1 cellular context compared by ENCODE assay signal in genomic region chr19:38336638-38337359, GRCh38.
TF ChIP-seq lines count a peak whose summit lies in the region.

No MANE protein-coding gene starts in this region.

TF ChIP-seq in K562, 482 proteins besides CTCF, POLR2A, EP300 and RAD21 (continued from another document and continues in another):
- TF ChIP-seq ZNF518B (CRISPR knock-in tag; IDR thresholded peaks at IDR 0.05) (no peak), SIX5 (IDR thresholded peaks at IDR 0.05; ENCODE audit: borderline replicate concordance in 1 of 2, insufficient read depth in 1 of 2, low read depth in 1 of 2, low read length in 2 of 2) (no peak), ZNF766 (CRISPR knock-in tag; conservative IDR thresholded peaks at IDR 0.05) (no peak), CEBPB (tag; IDR thresholded peaks at IDR 0.05) (no peak), ZNF347 (CRISPR knock-in tag; IDR thresholded peaks at IDR 0.05; ENCODE audit: low read depth) (no peak), HINFP (tag; conservative IDR thresholded peaks at IDR 0.05; ENCODE audit: low read depth) (no peak), ZNF75A (CRISPR knock-in tag; IDR thresholded peaks at IDR 0.05) (no peak), TAF1 (IDR thresholded peaks at IDR 0.05; ENCODE audit: control insufficient read depth, extremely low read depth, insufficient read depth, low read length, severe bottlenecking) (no peak), PRPF4 (IDR thresholded peaks at IDR 0.05; ENCODE audit: insufficient read depth, low read depth, low read length, poor library complexity, severe bottlenecking) (no peak), CBX1 (IDR thresholded peaks at IDR 0.05; ENCODE audit: low read depth) (no peak), SAFB2 (IDR thresholded peaks at IDR 0.05; ENCODE audit: borderline replicate concordance, low read depth, low read length, severe bottlenecking) (no peak), TARDBP (IDR thresholded peaks at IDR 0.05) (no peak), ZNF583 (CRISPR knock-in tag; IDR thresholded peaks at IDR 0.05) (no peak), PHTF2 (CRISPR knock-in tag; IDR thresholded peaks at IDR 0.05) (no peak), BDP1 (IDR thresholded peaks at IDR 0.05; ENCODE audit: insufficient read depth, insufficient read length) (no peak), RBFOX2 (IDR thresholded peaks at IDR 0.05; ENCODE audit: low read depth, low read length) (peak; percentile 54), U2AF1 (optimal IDR thresholded peaks at IDR 0.05; ENCODE audit: low read depth, low read length) (no peak), STAT5A (IDR thresholded peaks at IDR 0.05; ENCODE audit: borderline replicate concordance, low read length) (no peak), HIVEP1 (CRISPR knock-in tag; IDR thresholded peaks at IDR 0.05) (no peak), U2AF2 (optimal IDR thresholded peaks at IDR 0.05; ENCODE audit: low read depth, low read length) (no peak), ZNF592 (IDR thresholded peaks at IDR 0.05) (no peak), XRCC3 (IDR thresholded peaks at IDR 0.05) (no peak), DACH1 (IDR thresholded peaks at IDR 0.05; ENCODE audit: partially characterized antibody) (no peak), HDAC8 (tag; IDR thresholded peaks at IDR 0.05) (no peak), MEIS2 (IDR thresholded peaks at IDR 0.05; ENCODE audit: partially characterized antibody) (no peak), ZNF586 (CRISPR knock-in tag; conservative IDR thresholded peaks at IDR 0.05) (no peak), NELFE (IDR thresholded peaks at IDR 0.05; ENCODE audit: insufficient read depth, insufficient read length) (no peak), SMC3 (conservative IDR thresholded peaks at IDR 0.05; ENCODE audit: insufficient read depth, low read depth, low read length) (0 out of 2 replicates have a peak, but pooled peaks have one; percentile 9), POLR2AphosphoS2 (IDR thresholded peaks at IDR 0.05; ENCODE audit: low read length) (no peak), FOXK2 (conservative IDR thresholded peaks at IDR 0.05 in 1 of 2, IDR thresholded peaks at IDR 0.05 in 1 of 2; ENCODE audit: low read depth in 2 of 2) (peak; percentile 74 to 78; a peak in 3 of 4 replicates), EP400 (IDR thresholded peaks at IDR 0.05) (0 out of 2 replicates have a peak, but pooled peaks have one; percentile 52), HLTF (IDR thresholded peaks at IDR 0.05) (peak; percentile 75; the same call in 1 of the 2 replicates), EGR1 (conservative IDR thresholded peaks at IDR 0.05) (peak; percentile 79), ZNF398 (CRISPR knock-in tag; IDR thresholded peaks at IDR 0.05) (no peak), KLF6 (CRISPR knock-in tag; IDR thresholded peaks at IDR 0.05; ENCODE audit: borderline replicate concordance) (no peak), TFE3 (CRISPR knock-in tag; IDR thresholded peaks at IDR 0.05) (no peak), CREM (IDR thresholded peaks at IDR 0.05; ENCODE audit: low read depth) (no peak), ZNF589 (CRISPR knock-in tag; IDR thresholded peaks at IDR 0.05; ENCODE audit: low read depth) (peak; percentile 74; the same call in 1 of the 2 replicates), SNAPC5 (CRISPR knock-in tag; IDR thresholded peaks at IDR 0.05) (no peak), RCOR1 (IDR thresholded peaks at IDR 0.05; ENCODE audit: borderline replicate concordance in 1 of 2, low read depth in 2 of 2, low read length in 2 of 2) (peak in 1 of 2 experiments; percentile 42; a peak in 1 of 4 replicates), CREBBP (IDR thresholded peaks at IDR 0.05; ENCODE audit: low read depth, low read length) (no peak), ZNF764 (CRISPR knock-in tag; IDR thresholded peaks at IDR 0.05; ENCODE audit: low read depth) (no peak), BRF2 (IDR thresholded peaks at IDR 0.05; ENCODE audit: borderline replicate concordance, insufficient read depth, insufficient read length) (no peak), FOXJ3 (CRISPR knock-in tag; IDR thresholded peaks at IDR 0.05) (no peak), CBFB (CRISPR knock-in tag; IDR thresholded peaks at IDR 0.05) (no peak), ZNF830 (CRISPR knock-in tag; IDR thresholded peaks at IDR 0.05) (no peak), GMEB1 (CRISPR knock-in tag; IDR thresholded peaks at IDR 0.05) (no peak), EHMT2 (IDR thresholded peaks at IDR 0.05) (no peak; the same call in 1 of the 2 replicates), USF1 (CRISPR knock-in tag; IDR thresholded peaks at IDR 0.05) (no peak; the same call in 1 of the 2 replicates), SMAD3 (CRISPR knock-in tag; conservative IDR thresholded peaks at IDR 0.05) (no peak), MLX (CRISPR knock-in tag; conservative IDR thresholded peaks at IDR 0.05) (no peak), NFATC3 (IDR thresholded peaks at IDR 0.05) (no peak), FOS (IDR thresholded peaks at IDR 0.05; ENCODE audit: extremely low read depth, insufficient read length) (no peak), PTRF (tag; IDR thresholded peaks at IDR 0.05) (no peak), TCF3 (CRISPR knock-in tag; IDR thresholded peaks at IDR 0.05) (no peak), RBM39 (optimal IDR thresholded peaks at IDR 0.05; ENCODE audit: low read depth, low read length) (no peak), TSC22D4 (tag; IDR thresholded peaks at IDR 0.05) (no peak)
